In genomic region chr11:1059759-1060158, GRCh38 we compare ENCODE assay signal across 40 cellular contexts. TPM values are rescaled to one million over a fixed set of nuclear protein-coding genes. Genes with fewer than 3 reads are reported as not detected.
DNase-seq lines count a peak whose midpoint lies in the region; ATAC-seq, FAIRE-seq and TF ChIP-seq lines count a peak whose summit lies in the region.
"Had no signal": no experiment of that assay in that cellular context is flagged by ENCODE, and none has a peak within 500 bp of the region (broad histone marks: within the 10 kb centered on the region; RNA-seq: fewer than 3 reads in every experiment).

No MANE protein-coding gene starts in this region.

- no peak overlapping the region for H2BK15ac ChIP-seq in H1 (ENCODE audit: low read length)

- H3K36me3 ChIP-seq in H1 (ENCODE audit: control insufficient read depth in 2 of 4, insufficient read depth in 4 of 4, low read length in 3 of 4) (no peaks in the 10 kb centered on the region), aorta (ENCODE audit: control insufficient read depth in 1 of 2, insufficient read depth in 2 of 2, low read length in 1 of 2) (no peaks in the 10 kb centered on the region), smooth muscle cell (ENCODE audit: low read depth) (no peaks in the 10 kb centered on the region)
- H3K36me3 ChIP-seq: adrenal gland, esophagus muscularis mucosa, pancreas, SJCRH30, thoracic aorta, vagina had no signal

- H3K4me1 Mint-ChIP-seq in natural killer cell (no peaks in the 10 kb centered on the region), T-helper 17 cell (peaks cover 9% of the 10 kb centered on the region)
- H3K4me1 Mint-ChIP-seq: activated CD8-positive, alpha-beta memory T cell treated with anti-CD3 and anti-CD28 coated beads, Interleukin-2, amount 10 ng/mL, durations not matched to agents 7 days and 5 days; activated naive CD4-positive, alpha-beta T cell treated with anti-CD3 and anti-CD28 coated beads, Interleukin-2, amount 10 ng/mL, durations not matched to agents 7 days and 5 days had no signal

- H3K4me1 ChIP-seq in H1 (replicated peaks in 1 of 4; ENCODE audit: control insufficient read depth in 3 of 4, insufficient read depth in 4 of 4, low read length in 3 of 4) (no peaks in the 10 kb centered on the region), aorta (ENCODE audit: control insufficient read depth in 1 of 2, insufficient read depth in 2 of 2, low read length in 2 of 2) (no peaks in the 10 kb centered on the region), smooth muscle cell (ENCODE audit: low read depth) (no peaks in the 10 kb centered on the region)
- H3K4me1 ChIP-seq: adrenal gland, body of pancreas, esophagus muscularis mucosa, pancreas, SJCRH30 had no signal

- no peak overlapping the region for H3K18ac ChIP-seq in H1 (ENCODE audit: extremely low read depth, low read length)

- no peak overlapping the region for H2AK5ac ChIP-seq in H1 (ENCODE audit: low read depth, low read length)

- peaks cover 4 to 5% of the 10 kb centered on the region in 2 experiments; a peak in 2 of 4 replicates for H3K9me3 ChIP-seq in H1 (ENCODE audit: insufficient read depth in 2 of 2, low read depth in 1 of 2, low read length in 1 of 2)
- no peaks in the 10 kb centered on the region for H3K9me3 ChIP-seq in aorta (ENCODE audit: control insufficient read depth, low read length)
- H3K9me3 ChIP-seq in T-helper 17 cell (ENCODE audit: control insufficient read depth, low read length, poor library complexity, severe bottlenecking), result no peaks in the 10 kb centered on the region
- H3K9me3 ChIP-seq in smooth muscle cell (replicated peaks; ENCODE audit: low read depth), result no peaks in the 10 kb centered on the region
- H3K9me3 ChIP-seq: adrenal gland, body of pancreas, pancreas, thoracic aorta, vagina had no signal

- H3K4me2 ChIP-seq in H1 (ENCODE audit: insufficient read depth in 1 of 2, low read depth in 2 of 2, low read length in 2 of 2), result no peak overlapping the region
- H3K4me2 ChIP-seq in smooth muscle cell, result no peak overlapping the region

- TF ChIP-seq CTCF in H1 (IDR thresholded peaks at IDR 0.05; ENCODE audit: control extremely low read depth in 1 of 3, insufficient read depth in 1 of 3, low read depth in 1 of 3, low read length in 3 of 3), result peak in 1 of 3 experiments; percentile 26; a peak in 2 of 4 replicates
- no peak for TF ChIP-seq CTCF in natural killer cell (IDR thresholded peaks at IDR 0.05)
- no peak for TF ChIP-seq CTCF in smooth muscle cell (IDR thresholded peaks at IDR 0.05; ENCODE audit: borderline replicate concordance, insufficient read depth, poor library complexity, severe bottlenecking)

- H2AFZ ChIP-seq in H1 (ENCODE audit: low read length), result no peak overlapping the region
- H2AFZ ChIP-seq in smooth muscle cell (ENCODE audit: low read depth), result no peak overlapping the region

- 82% methylated on average over 15 of the region's 15 CpGs; no CpG with 5 or more reads in 1 of the 2 experiments for WGBS in H1 (ENCODE audit: extremely low coverage in 1 of 2, insufficient coverage in 1 of 2, insufficient read length in 1 of 2, insufficient replicate concordance in 2 of 2, low coverage in 1 of 2, low lambda C conversion rate in 2 of 2, missing lambda C conversion rate in 1 of 2), 2 experiments
- WGBS in aorta, 2 donors, result 65 to 83% methylated on average over 13 to 15 of the region's 15 CpGs
- WGBS in smooth muscle cell (ENCODE audit: low lambda C conversion rate), result 77% methylated on average over 15 of the region's 15 CpGs

- POLR2A ChIA-PET in H1 (lab: Charles Lee; ENCODE audit: partially characterized antibody), result interaction anchor here (1.1 kb wide), 1 partner anchor 199 kb away, joined by 4 read pairs; no protein-coding TSS in a partner anchor

- TF ChIP-seq POLR2A in H1 (IDR thresholded peaks at IDR 0.05; ENCODE audit: control extremely low read depth in 1 of 2, low read depth in 2 of 2, low read length in 2 of 2), result no peak

- H3K27ac ChIP-seq in H1 (ENCODE audit: low read depth, low read length) (no peak overlapping the region), aorta (ENCODE audit: low read depth in 1 of 2, low read length in 2 of 2) (no peak overlapping the region), smooth muscle cell (ENCODE audit: low read depth) (no peak overlapping the region)
- H3K27ac ChIP-seq: adrenal gland, body of pancreas, esophagus muscularis mucosa, pancreas, SJCRH30, thoracic aorta, vagina had no signal

- TF ChIP-seq EP300 in H1 (IDR thresholded peaks at IDR 0.05; ENCODE audit: borderline replicate concordance in 1 of 2, low read depth in 2 of 2, low read length in 2 of 2), result no peak

- H3K79me2 ChIP-seq in H1 (ENCODE audit: control insufficient read depth in 1 of 2, insufficient read depth in 2 of 2, low read length in 2 of 2) (no peaks in the 10 kb centered on the region), smooth muscle cell (ENCODE audit: low read depth) (no peaks in the 10 kb centered on the region)

- no peak overlapping the region for H4K8ac ChIP-seq in H1 (ENCODE audit: extremely low read depth, insufficient read depth, low read length)

- H4K5ac ChIP-seq in H1 (ENCODE audit: insufficient read length, low read depth, low read length), result no peak overlapping the region

- H3K14ac ChIP-seq in H1 (ENCODE audit: insufficient read length), result no peak overlapping the region

- peak; percentile 43 for DNase-seq in cardiac septum (ENCODE audit: low spot score)
- DNase-seq in left ventricle myocardium superior, result no peak
- no peak for DNase-seq in H1 (ENCODE audit: low read depth in 1 of 2, low spot score in 2 of 2)
- DNase-seq in natural killer cell, result peak; percentile 2
- DNase-seq in aorta, result no peak
- no peak for DNase-seq in effector CD8-positive, alpha-beta T cell (lab: John Stamatoyannopoulos, UW)
- no peak for DNase-seq in T-helper 17 cell
- no peak for DNase-seq in smooth muscle cell (lab: John Stamatoyannopoulos, UW; ENCODE audit: unreplicated experiment)
- DNase-seq: activated CD4-positive, alpha-beta T cell treated with anti-CD3 and anti-CD28 coated beads, Interleukin-2, amount 50 U/mL, for 1 hour; activated CD8-positive, alpha-beta memory T cell treated with anti-CD3 and anti-CD28 coated beads, Interleukin-2, amount 10 ng/mL, durations not matched to agents 7 days and 5 days; activated naive CD4-positive, alpha-beta T cell treated with anti-CD3 and anti-CD28 coated beads, Interleukin-2, amount 10 ng/mL, durations not matched to agents 7 days and 5 days; AML-193; dermis blood vessel endothelial cell; foreskin fibroblast; NCI-H1694; NCI-H446; NCI-H748 treated with DMSO at 0.1 percent for 48 hours; SJCRH30; stimulated activated CD4-positive, alpha-beta T cell treated with anti-CD3 and anti-CD28 coated beads, Interleukin-12 subunit alpha, Interleukin-12 subunit beta, amount 100 ng/mL, for 4 hours; stimulated activated CD4-positive, alpha-beta T cell treated with anti-CD3 and anti-CD28 coated beads, Interleukin-2, amount 100 ng/mL, for 48 hours; stimulated activated naive CD8-positive, alpha-beta T cell treated with anti-CD3 and anti-CD28 coated beads, Interleukin-15, amount 100 ng/mL, for 72 hours; SW 1271 had no signal

- no peaks in the 10 kb centered on the region for H3F3A ChIP-seq in smooth muscle cell (ENCODE audit: low read depth)

- H2BK20ac ChIP-seq in H1 (ENCODE audit: low read length), result no peak overlapping the region

- no peak overlapping the region for H3K4ac ChIP-seq in H1 (replicated peaks; ENCODE audit: insufficient read length, low read depth, low read length)

- H3K79me1 ChIP-seq in H1 (ENCODE audit: low read depth, low read length), result no peaks in the 10 kb centered on the region

- H3K36me3 Mint-ChIP-seq in natural killer cell, result no peaks in the 10 kb centered on the region
- no peaks in the 10 kb centered on the region for H3K36me3 Mint-ChIP-seq in T-helper 17 cell (ENCODE audit: low read depth)
- H3K36me3 Mint-ChIP-seq: activated CD8-positive, alpha-beta memory T cell treated with anti-CD3 and anti-CD28 coated beads, Interleukin-2, amount 10 ng/mL, durations not matched to agents 7 days and 5 days; activated naive CD4-positive, alpha-beta T cell treated with anti-CD3 and anti-CD28 coated beads, Interleukin-2, amount 10 ng/mL, durations not matched to agents 7 days and 5 days; IgD-negative memory B cell had no signal

- no peak overlapping the region for H3K4me3 ChIP-seq in H1 (ENCODE audit: extremely low read depth in 1 of 4, insufficient read depth in 2 of 4, low read depth in 3 of 4, low read length in 4 of 4)
- no peak overlapping the region for H3K4me3 ChIP-seq in aorta (ENCODE audit: low read length in 2 of 2)
- no peak overlapping the region for H3K4me3 ChIP-seq in smooth muscle cell
- H3K4me3 ChIP-seq: adrenal gland, body of pancreas, esophagus muscularis mucosa, pancreas, SJCRH30, thoracic aorta, vagina had no signal

- TF ChIP-seq RAD21 in H1 (IDR thresholded peaks at IDR 0.05 in 1 of 2, conservative IDR thresholded peaks at IDR 0.05 in 1 of 2; ENCODE audit: low read depth in 2 of 2, low read length in 2 of 2), result peak; percentile 18 to 32; a peak in 2 of 4 replicates

- H3K23me2 ChIP-seq in H1 (ENCODE audit: low read depth, low read length), result peaks cover 2% of the 10 kb centered on the region; the same call in 1 of the 2 replicates

- no peak overlapping the region for H3K23ac ChIP-seq in H1 (ENCODE audit: insufficient read length)

- H3K9me3 Mint-ChIP-seq in natural killer cell, result peaks cover 0 to 2% of the 10 kb centered on the region in 2 donors
- H3K9me3 Mint-ChIP-seq: CD4-positive, alpha-beta T cell had no signal

- H4K91ac ChIP-seq in H1 (replicated peaks; ENCODE audit: insufficient read length, low read length), result no peak overlapping the region

- ATAC-seq in left ventricle myocardium superior, result no peak
- ATAC-seq in natural killer cell, result no peak
- peak; percentile 12 for ATAC-seq in aorta (ENCODE audit: low FRiP score)
- ATAC-seq in T-helper 17 cell, result no peak
- ATAC-seq: activated CD8-positive, alpha-beta memory T cell treated with anti-CD3 and anti-CD28 coated beads, Interleukin-2, amount 10 ng/mL, durations not matched to agents 7 days and 5 days; body of pancreas; right cardiac atrium; stimulated activated naive CD8-positive, alpha-beta T cell treated with anti-CD3 and anti-CD28 coated beads, Interleukin-15, amount 100 ng/mL, for 72 hours had no signal

- H3K27me3 Mint-ChIP-seq in natural killer cell (ENCODE audit: low read depth in 2 of 2), result peaks cover 12 to 17% of the 10 kb centered on the region in 2 donors
- peaks cover 43% of the 10 kb centered on the region for H3K27me3 Mint-ChIP-seq in T-helper 17 cell

- intact Hi-C loops in cardiac septum (cut with DNase I), result no loop called here
- intact Hi-C loops in left ventricle myocardium superior (cut with micrococcal nuclease), result no loop called here
- intact Hi-C loops in natural killer cell (cut with micrococcal nuclease), result no loop called here
- intact Hi-C loops in aorta (cut with DNase I), result loop anchor here in 1 of 2 donors (10.0 kb wide), 1 partner anchor 135 kb away; the partner anchor contains the start of gene AP2A2

- peaks cover 0 to 3% of the 10 kb centered on the region in 2 experiments for H4K20me1 ChIP-seq in H1 (replicated peaks in 1 of 2; ENCODE audit: control insufficient read depth in 1 of 2, insufficient read depth in 2 of 2, low read length in 2 of 2)
- H4K20me1 ChIP-seq in smooth muscle cell (ENCODE audit: low read depth), result no peaks in the 10 kb centered on the region

- H3K56ac ChIP-seq in H1 (replicated peaks; ENCODE audit: insufficient read length, low read depth, low read length), result no peak overlapping the region

- H3K27ac Mint-ChIP-seq in natural killer cell, result no peak overlapping the region
- no peak overlapping the region for H3K27ac Mint-ChIP-seq in T-helper 17 cell
- H3K27ac Mint-ChIP-seq: activated CD8-positive, alpha-beta memory T cell treated with anti-CD3 and anti-CD28 coated beads, Interleukin-2, amount 10 ng/mL, durations not matched to agents 7 days and 5 days; activated naive CD4-positive, alpha-beta T cell treated with anti-CD3 and anti-CD28 coated beads, Interleukin-2, amount 10 ng/mL, durations not matched to agents 7 days and 5 days; activated T-helper 1 cell treated with anti-CD3 and anti-CD28 coated beads, Interleukin-12 subunit alpha, Interleukin-12 subunit beta, Interleukin-2, Interleukin-4 antibody, amounts not matched to agents 30 ng/mL and 10 ng/mL and 1 ng/mL, durations not matched to agents 14 hours and 24 hours and 36 hours; CD4-positive, alpha-beta T cell; stimulated activated naive CD8-positive, alpha-beta T cell treated with anti-CD3 and anti-CD28 coated beads, Interleukin-15, amount 100 ng/mL, for 72 hours had no signal

- H2BK12ac ChIP-seq in H1 (ENCODE audit: low read depth, low read length), result no peak overlapping the region

- H2BK120ac ChIP-seq in H1 (replicated peaks; ENCODE audit: low read depth, low read length), result no peak overlapping the region

- H3K9ac ChIP-seq in H1 (replicated peaks in 1 of 4; ENCODE audit: extremely low read depth in 1 of 4, low read depth in 3 of 4, low read length in 3 of 4) (no peak overlapping the region), smooth muscle cell (ENCODE audit: low read depth) (no peak overlapping the region)

- CTCF ChIA-PET in H1 (lab: Charles Lee; ENCODE audit: partially characterized antibody), result interaction anchor here (3.6 kb wide), 1 partner anchor 9 kb away, joined by 14 read pairs; no protein-coding TSS in a partner anchor

- no peak overlapping the region for H2BK5ac ChIP-seq in H1 (ENCODE audit: low read depth, low read length)

- H3K4me3 Mint-ChIP-seq in natural killer cell (no peak overlapping the region), T-helper 17 cell (no peak overlapping the region)
- H3K4me3 Mint-ChIP-seq: activated CD8-positive, alpha-beta memory T cell treated with anti-CD3 and anti-CD28 coated beads, Interleukin-2, amount 10 ng/mL, durations not matched to agents 7 days and 5 days; activated naive CD4-positive, alpha-beta T cell treated with anti-CD3 and anti-CD28 coated beads, Interleukin-2, amount 10 ng/mL, durations not matched to agents 7 days and 5 days; activated T-helper 1 cell treated with anti-CD3 and anti-CD28 coated beads, Interleukin-12 subunit alpha, Interleukin-12 subunit beta, Interleukin-2, Interleukin-4 antibody, amounts not matched to agents 30 ng/mL and 10 ng/mL and 1 ng/mL, durations not matched to agents 14 hours and 24 hours and 36 hours; CD4-positive, alpha-beta T cell; IgD-negative memory B cell; stimulated activated naive CD8-positive, alpha-beta T cell treated with anti-CD3 and anti-CD28 coated beads, Interleukin-15, amount 100 ng/mL, for 72 hours had no signal

- H3K27me3 ChIP-seq in H1 (replicated peaks in 1 of 4; ENCODE audit: control insufficient read depth in 3 of 4, extremely low read depth in 1 of 4, insufficient read depth in 3 of 4, low read length in 3 of 4) (no peaks in the 10 kb centered on the region), aorta (ENCODE audit: control insufficient read depth in 1 of 2, insufficient read depth in 2 of 2, low read length in 1 of 2) (no peaks in the 10 kb centered on the region), smooth muscle cell (ENCODE audit: low read depth) (no peaks in the 10 kb centered on the region)
- H3K27me3 ChIP-seq: adrenal gland, body of pancreas, pancreas, vagina had no signal

- FAIRE-seq in H1 (lab: Jason Lieb, UNC), result no peak
- FAIRE-seq: endometrium, GM19239, keratinocyte, pancreas had no signal

RNA-seq across cellular contexts. Expression of gene MUC2, which starts 14.9 kb away (rescaled TPM):
- 0.03 TPM for total RNA-seq in cardiac septum
- not detected for total RNA-seq in left ventricle myocardium superior
- not detected in 2 replicates for total RNA-seq in H1 (2021; fragmentation: NEBNext Ultra II Directional; extraction: Animal tissue kit (Norgen Biotek cat#: 25700))
- polyA plus RNA-seq in H1 (2011; rRNA removed), result not detected in 2 replicates
- polyA plus RNA-seq in H1 (2011; cell fraction: cytosol; rRNA removed), result not detected
- polyA plus RNA-seq in H1 (2011; cell fraction: nucleus; rRNA removed), result not detected
- 0.01 to 0.04 TPM in 2 of 4 replicates, not detected in the others for polyA plus RNA-seq in H1 (2012, experiment 1 of 2)
- polyA plus RNA-seq in H1 (2012, experiment 2 of 2), result not detected
- 0.02 TPM for polyA plus RNA-seq in H1 (2013, experiment 1 of 2)
- polyA plus RNA-seq in H1 (2013, experiment 2 of 2), result under 0.01 TPM
- polyA minus RNA-seq in H1 (2011; rRNA and poly(A)+ RNA removed), result not detected in 2 replicates
- not detected for polyA minus RNA-seq in H1 (2011; cell fraction: cytosol; rRNA and poly(A)+ RNA removed)
- polyA minus RNA-seq in H1 (2011; cell fraction: nucleus; rRNA and poly(A)+ RNA removed), result not detected
- not detected for total RNA-seq in natural killer cell
- total RNA-seq in aorta, result under 1 TPM; 0.06 to 0.10 TPM
- polyA plus RNA-seq in aorta, result 10 to 100 TPM in 1 of 2 donors, under 1 TPM in 1; 0.08 to 11.8 TPM
- not detected for total RNA-seq in T-helper 17 cell
- total RNA-seq in smooth muscle cell, result not detected in 2 replicates
- polyA plus RNA-seq in smooth muscle cell, result 0.05 TPM in 1 of 2 replicates, not detected in the other
- total RNA-seq: A673; activated CD8-positive, alpha-beta memory T cell treated with anti-CD3 and anti-CD28 coated beads, Interleukin-2, amount 10 ng/mL, durations not matched to agents 7 days and 5 days; activated T-helper 1 cell treated with anti-CD3 and anti-CD28 coated beads, Interleukin-12 subunit alpha, Interleukin-12 subunit beta, Interleukin-2, Interleukin-4 antibody, amounts not matched to agents 30 ng/mL and 10 ng/mL and 1 ng/mL, durations not matched to agents 14 hours and 24 hours and 36 hours; CD4-positive, alpha-beta T cell; Daoy; dermis blood vessel endothelial cell; H4; thoracic aorta; vagina had no signal
- polyA plus RNA-seq: IgD-negative memory B cell, keratinocyte, neural cell had no signal

RNA-seq across cellular contexts. Expression of gene MUC6, which starts 23.2 kb away (rescaled TPM):
- total RNA-seq in cardiac septum (not detected), left ventricle myocardium superior (not detected), natural killer cell (not detected), aorta (not detected), T-helper 17 cell (not detected), smooth muscle cell (not detected in 2 replicates)
- total RNA-seq in H1 (2021; fragmentation: NEBNext Ultra II Directional; extraction: Animal tissue kit (Norgen Biotek cat#: 25700)), result not detected in 2 replicates
- polyA plus RNA-seq in H1 (2011; rRNA removed) (0.09 TPM in 1 of 2 replicates, not detected in the other), aorta (under 1 TPM; under 0.01 to 0.49 TPM), smooth muscle cell (0.39 TPM in 1 of 2 replicates, not detected in the other)
- polyA plus RNA-seq in H1 (2011; cell fraction: cytosol; rRNA removed), result not detected
- polyA plus RNA-seq in H1 (2011; cell fraction: nucleus; rRNA removed), result not detected
- polyA plus RNA-seq in H1 (2012, experiment 1 of 2), result 0.24 to 1.1 TPM (median 0.29 TPM) in 4 replicates
- polyA plus RNA-seq in H1 (2012, experiment 2 of 2), result 0.03 TPM
- polyA plus RNA-seq in H1 (2013, experiment 1 of 2), result under 0.01 TPM
- polyA plus RNA-seq in H1 (2013, experiment 2 of 2), result not detected
- not detected in 2 replicates for polyA minus RNA-seq in H1 (2011; rRNA and poly(A)+ RNA removed)
- not detected for polyA minus RNA-seq in H1 (2011; cell fraction: cytosol; rRNA and poly(A)+ RNA removed)
- not detected for polyA minus RNA-seq in H1 (2011; cell fraction: nucleus; rRNA and poly(A)+ RNA removed)
- total RNA-seq: A673; activated CD8-positive, alpha-beta memory T cell treated with anti-CD3 and anti-CD28 coated beads, Interleukin-2, amount 10 ng/mL, durations not matched to agents 7 days and 5 days; activated T-helper 1 cell treated with anti-CD3 and anti-CD28 coated beads, Interleukin-12 subunit alpha, Interleukin-12 subunit beta, Interleukin-2, Interleukin-4 antibody, amounts not matched to agents 30 ng/mL and 10 ng/mL and 1 ng/mL, durations not matched to agents 14 hours and 24 hours and 36 hours; CD4-positive, alpha-beta T cell; Daoy; dermis blood vessel endothelial cell; esophagus muscularis mucosa; H4; lower leg skin; right cardiac atrium; SJCRH30; vagina had no signal
- polyA plus RNA-seq: IgD-negative memory B cell, keratinocyte, neural cell had no signal

Comparison
In these comparisons a context has a peak if more than half of its experiments do, and no peak if none do; other contexts are left out.
1. DNase-seq: peak in cardiac septum (single experiment) and natural killer cell (single experiment); none in left ventricle myocardium superior (single experiment), H1 (0 of 2), aorta (0 of 2), effector CD8-positive, alpha-beta T cell (single experiment), T-helper 17 cell (0 of 3) and smooth muscle cell (single experiment).